ENCODE assay signal across 8 cellular contexts in the genomic region with DNA sequence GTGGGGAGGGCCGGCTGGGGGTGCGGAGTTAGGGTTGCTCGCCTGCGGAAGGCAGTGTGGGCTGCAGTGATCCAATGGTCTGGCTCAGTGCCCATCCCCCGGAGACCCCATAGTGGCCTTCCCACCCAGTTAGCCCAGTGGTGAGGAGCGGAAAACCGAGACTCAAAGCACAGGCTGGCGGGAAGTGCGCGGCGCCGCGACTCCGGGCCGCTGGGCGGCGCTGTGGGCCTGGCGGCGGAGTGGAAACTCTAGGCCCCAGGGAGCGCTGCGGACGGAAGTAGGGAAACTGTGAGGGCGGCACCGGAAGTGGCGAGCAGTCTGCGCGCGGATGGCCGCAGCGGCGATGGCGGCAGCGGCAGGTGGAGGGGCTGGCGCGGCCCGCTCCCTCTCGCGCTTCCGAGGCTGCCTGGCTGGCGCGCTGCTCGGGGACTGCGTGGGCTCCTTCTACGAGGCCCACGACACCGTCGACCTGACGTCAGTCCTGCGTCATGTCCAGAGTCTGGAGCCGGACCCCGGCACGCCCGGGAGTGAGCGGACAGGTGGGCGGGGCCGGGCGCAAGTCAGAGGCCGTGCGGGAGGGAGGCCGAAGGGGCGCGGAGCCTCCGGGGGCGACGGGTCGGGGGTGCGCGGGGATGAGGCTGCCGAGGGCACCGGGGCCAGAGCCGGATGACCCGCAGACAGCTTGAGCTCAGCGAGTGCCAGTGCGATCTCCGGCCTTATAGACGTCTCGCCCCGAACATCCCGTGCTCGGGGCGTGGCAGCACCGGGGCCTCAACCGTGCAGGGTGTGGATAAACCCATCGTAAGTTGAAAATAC. TPM values are rescaled to one million over a fixed set of nuclear protein-coding genes. Genes with fewer than 3 reads are reported as not detected.
A peak's percentile ranks its signal among the peaks of the same experiment; 100 is the strongest.
DNase-seq lines count a peak whose midpoint lies in the region; ATAC-seq, FAIRE-seq and TF ChIP-seq lines count a peak whose summit lies in the region.

A gene with protein sequence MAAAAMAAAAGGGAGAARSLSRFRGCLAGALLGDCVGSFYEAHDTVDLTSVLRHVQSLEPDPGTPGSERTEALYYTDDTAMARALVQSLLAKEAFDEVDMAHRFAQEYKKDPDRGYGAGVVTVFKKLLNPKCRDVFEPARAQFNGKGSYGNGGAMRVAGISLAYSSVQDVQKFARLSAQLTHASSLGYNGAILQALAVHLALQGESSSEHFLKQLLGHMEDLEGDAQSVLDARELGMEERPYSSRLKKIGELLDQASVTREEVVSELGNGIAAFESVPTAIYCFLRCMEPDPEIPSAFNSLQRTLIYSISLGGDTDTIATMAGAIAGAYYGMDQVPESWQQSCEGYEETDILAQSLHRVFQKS (plus strand): TSS at position 316 of the 816 bp plus-strand sequence. CDS start 13 bp downstream, at position 329.

- peak; percentile 97 to 99 (median 99) for TF ChIP-seq CTCF in transverse colon (IDR thresholded peaks at IDR 0.05)

- H3K4me3 ChIP-seq in adipocyte (ENCODE audit: low read length) (peak within 1 kb of the TSS; percentile 98), transverse colon (peak within 1 kb of the TSS; percentile 72 to 89 (median 80))

- H3K36me3 ChIP-seq in adipocyte (ENCODE audit: control insufficient read depth, insufficient read depth, low read length, severe bottlenecking) (peaks cover 27% of the 10 kb centered on the region), transverse colon (peaks cover 0 to 18% (median 6%) of the 10 kb centered on the region in 4 donors)

- H3K9me3 ChIP-seq in adipocyte (ENCODE audit: control insufficient read depth, low read length) (no peaks in the 10 kb centered on the region), transverse colon (no peaks in the 10 kb centered on the region)

- 1% methylated on average over 43 of the region's 84 CpGs; no CpG with 5 or more reads in 1 of the 2 donors for WGBS in transverse colon (ENCODE audit: low coverage in 1 of 2), 2 donors

- FAIRE-seq in GM12892 (lab: Jason Lieb, UNC): peak; percentile 97

- peak within 1 kb of the TSS; percentile 86 to 93 (median 89) for H3K27ac ChIP-seq in transverse colon

- H3K4me1 ChIP-seq in adipocyte (ENCODE audit: control insufficient read depth, insufficient read depth, low read length) (peaks cover 11% of the 10 kb centered on the region), transverse colon (peaks cover 10 to 35% (median 21%) of the 10 kb centered on the region in 4 donors)

- H3K27me3 ChIP-seq in adipocyte (replicated peaks; ENCODE audit: control insufficient read depth, insufficient read depth, low read length): peaks cover 7% of the 10 kb centered on the region
- peaks cover 11% of the 10 kb centered on the region for H3K27me3 ChIP-seq in transverse colon

- peak within 1 kb of the TSS; percentile 91 for H3K9ac ChIP-seq in adipocyte (ENCODE audit: low read length)

- peak; percentile 83 for ATAC-seq in HG02798 (IDR thresholded peaks at IDR 0.05; ENCODE audit: poor library complexity, unreplicated experiment)

- peak; percentile 29 for TF ChIP-seq EP300 in transverse colon (IDR thresholded peaks at IDR 0.05; ENCODE audit: low read depth)

- DNase-seq in GM12892 (ENCODE audit: insufficient read length): peak; percentile 96
- peak; percentile 29 for DNase-seq in NCI-H1417 treated with DMSO at 0.1 percent for 48 hours (lab: John Stamatoyannopoulos, UW)
- DNase-seq in T follicular helper cell (ENCODE audit: low read depth): peak; percentile 85
- DNase-seq in adipocyte (ENCODE audit: low read depth): peak; percentile 95
- DNase-seq in cardiac septum (ENCODE audit: low spot score): peak; percentile 96
- peak; percentile 75 for DNase-seq in pons (ENCODE audit: low spot score)
- DNase-seq in transverse colon: peak; percentile 90

- TF ChIP-seq POLR2A in GM12892 (IDR thresholded peaks at IDR 0.05; ENCODE audit: low read depth, low read length) (peak; percentile 99), transverse colon (IDR thresholded peaks at IDR 0.05) (peak; percentile 95)

- intact Hi-C loops in cardiac septum (cut with DNase I): loop anchor here (2.0 kb wide), 1 partner anchor 204 kb away; no protein-coding TSS in a partner anchor
- intact Hi-C loops in transverse colon (cut with DNase I; ENCODE audit: low total_unique reads): no loop called here

- in situ Hi-C loops in transverse colon (cut with MboI; ENCODE audit: low pct_ligation_motif_present in 1 of 4, low pct_unique_long_range_greater_than_20kb in 1 of 4, low sequenced_read_pairs in 3 of 4): no loop called here

RNA-seq across cellular contexts. Expression of the gene that starts here (rescaled TPM):
- 36.6 TPM for polyA plus RNA-seq in GM12892 (2012; ENCODE audit: missing spikeins)
- total RNA-seq in cardiac septum (17.6 TPM), transverse colon (10 to 100 TPM; 18.3 to 41.8 (median 28.6) TPM)

Comparison
In these comparisons a context has a peak if more than half of its experiments do, and no peak if none do; other contexts are left out.
1. Peak in every context shown above with its lines: DNase-seq, ATAC-seq, H3K4me3 ChIP-seq and H3K27ac ChIP-seq.
2. DNase-seq: peak in every context shown above with its lines; median percentile 96 in GM12892; 96 in cardiac septum; 95 in adipocyte; 90 in transverse colon; 85 in T follicular helper cell; 75 in pons; 29 in NCI-H1417 treated with DMSO at 0.1 percent for 48 hours.